23 cellular contexts compared by ENCODE assay signal in the genomic region with DNA sequence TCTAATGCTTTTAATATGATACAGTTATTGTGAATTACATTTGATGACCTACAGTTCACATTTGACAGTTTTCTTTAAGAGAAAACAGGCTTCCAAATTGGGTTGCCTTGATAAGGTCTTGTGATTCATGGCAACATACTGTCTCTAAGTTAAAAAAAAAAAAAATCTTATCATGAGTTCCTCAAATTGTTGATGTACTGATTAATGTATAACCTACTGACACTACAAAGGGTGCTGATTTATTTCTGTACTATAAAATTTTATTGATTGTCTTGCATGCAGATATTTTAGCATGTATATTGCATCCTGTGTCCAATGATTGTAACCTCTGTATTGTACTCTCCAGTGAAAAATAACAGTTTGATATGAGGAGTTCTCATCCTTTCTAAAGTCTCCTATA.
"Had no signal": no experiment of that assay in that cellular context is flagged by ENCODE, and none has a peak within 500 bp of the region (broad histone marks: within the 10 kb centered on the region; RNA-seq: fewer than 3 reads in every experiment).

No MANE protein-coding gene starts in this region.

- ATAC-seq: esophagus mucosa; gastrocnemius medialis; left lobe of liver; natural killer cell treated with Interleukin-12 subunit alpha and Interleukin-12 subunit beta and Interleukin-15 and Interleukin-18, amount 100 ng/mL, for 72 hours; right lobe of liver; stimulated activated effector memory CD8-positive, alpha-beta T cell treated with anti-CD3 and anti-CD28 coated beads, Interleukin-12 subunit alpha, Interleukin-12 subunit beta, amount 100 ng/mL, for 72 hours had no signal

- H3K79me2 ChIP-seq: parathyroid adenoma had no signal

- FAIRE-seq: keratinocyte had no signal

- H3K27ac ChIP-seq: dorsolateral prefrontal cortex, epithelial cell of prostate, gastrocnemius medialis, neutrophil, parathyroid adenoma, right lobe of liver, stomach, thyroid gland, vagina had no signal

- H3K4me1 ChIP-seq: gastrocnemius medialis, parathyroid adenoma, right lobe of liver, stomach, thyroid gland, vagina had no signal

- H3K36me3 ChIP-seq: gastrocnemius medialis, neutrophil, right lobe of liver, stomach, thyroid gland, vagina had no signal

- DNase-seq: dorsolateral prefrontal cortex; effector CD4-positive, alpha-beta T cell; foreskin fibroblast; gastrocnemius medialis; head of caudate nucleus; naive B cell; right lobe of liver; stimulated activated CD4-positive, alpha-beta T cell treated with anti-CD3 and anti-CD28 coated beads, Interleukin-2, amount 100 ng/mL, for 24 hours; stimulated activated CD4-positive, alpha-beta T cell treated with anti-CD3 and anti-CD28 coated beads, Interleukin-4, amount 100 ng/mL, for 24 hours; stimulated activated naive CD4-positive, alpha-beta T cell treated with Interleukin-2 at 50 U/mL for 16 hours; stomach; thyroid gland; trophoblast cell had no signal

- H3K9ac ChIP-seq: parathyroid adenoma had no signal

- H3K4me3 ChIP-seq: dorsolateral prefrontal cortex, gastrocnemius medialis, lung, right lobe of liver, stomach, thyroid gland, vagina had no signal

- H3K9me3 ChIP-seq: gastrocnemius medialis, neutrophil, thyroid gland, vagina had no signal

- H3K27me3 ChIP-seq: dorsolateral prefrontal cortex, gastrocnemius medialis, neutrophil, right lobe of liver, stomach, thyroid gland, vagina had no signal

- H2AFZ ChIP-seq: parathyroid adenoma had no signal
